ENCODE assay signal across 9 cellular contexts in the genomic region with DNA sequence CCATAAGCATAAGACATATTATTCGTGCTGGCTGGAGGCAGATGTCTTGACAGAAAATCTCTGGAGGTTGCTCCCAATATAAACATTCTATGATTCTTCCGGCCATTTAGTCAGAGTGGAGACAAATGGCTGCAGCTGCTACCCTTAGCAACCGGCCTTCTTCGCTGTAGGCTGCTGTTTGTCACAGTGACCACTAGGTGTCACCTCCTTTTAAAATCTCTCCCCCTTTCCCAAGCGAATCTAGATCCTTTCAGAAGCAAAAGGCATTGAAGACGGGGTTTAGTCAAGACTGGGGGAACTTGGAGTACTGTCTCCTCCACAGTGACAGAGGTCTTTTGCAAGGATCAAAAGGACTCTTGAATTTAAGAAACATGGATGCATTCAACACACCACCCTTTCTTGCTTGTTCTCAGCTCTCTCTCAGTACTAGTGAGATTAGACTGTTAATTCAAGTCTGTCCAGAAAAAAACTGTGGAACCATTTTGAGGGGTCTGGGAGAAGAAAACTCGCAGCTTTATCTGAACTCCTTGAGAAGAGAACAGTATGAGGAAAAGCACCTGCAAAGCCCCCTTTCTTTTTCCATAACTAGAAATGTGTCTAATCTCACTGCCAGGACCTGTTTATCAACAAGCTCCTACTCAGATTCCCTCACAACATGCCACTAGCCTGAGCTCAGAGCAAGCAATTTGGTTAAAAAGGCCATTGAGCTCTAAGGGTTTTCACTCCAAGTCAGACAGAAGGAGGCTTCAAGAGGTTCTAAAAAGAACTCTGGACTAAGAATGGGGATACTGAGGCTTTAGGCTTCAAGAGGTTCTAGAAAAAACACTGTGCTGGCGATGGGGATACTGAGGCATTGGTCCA.
DNase-seq lines count a peak whose midpoint lies in the region; ATAC-seq and TF ChIP-seq lines count a peak whose summit lies in the region.
"Had no signal": no experiment of that assay in that cellular context is flagged by ENCODE, and none has a peak within 500 bp of the region (broad histone marks: within the 10 kb centered on the region; RNA-seq: fewer than 3 reads in every experiment).

No MANE protein-coding gene starts in this region.

- no peaks in the 10 kb centered on the region for H3K9me3 ChIP-seq in gastroesophageal sphincter

- H3K4me3 Mint-ChIP-seq in activated CD8-positive, alpha-beta T cell treated with anti-CD3 and anti-CD28 coated beads, Interleukin-2, amount 10 ng/mL, durations not matched to agents 7 days and 5 days: no peak overlapping the region
- H3K4me3 Mint-ChIP-seq: T-helper 17 cell had no signal

- CTCF ChIA-PET in activated CD8-positive, alpha-beta T cell treated with anti-CD3 and anti-CD28 coated beads, Interleukin-2, amount 10 ng/mL, durations not matched to agents 7 days and 5 days (lab: Charles Lee): interaction anchor here (0.6 to 1.9 kb wide), 10 partner anchors 12 to 914 kb away, joined by 3 to 8 read pairs (median 3); no protein-coding TSS in a partner anchor

- no peak for TF ChIP-seq POLR2A in gastroesophageal sphincter (IDR thresholded peaks at IDR 0.05)

- no peaks in the 10 kb centered on the region for H3K36me3 ChIP-seq in gastroesophageal sphincter

- H3K27me3 Mint-ChIP-seq in activated CD8-positive, alpha-beta T cell treated with anti-CD3 and anti-CD28 coated beads, Interleukin-2, amount 10 ng/mL, durations not matched to agents 7 days and 5 days (ENCODE audit: low read depth): no peaks in the 10 kb centered on the region

- POLR2A ChIA-PET in activated CD8-positive, alpha-beta T cell treated with anti-CD3 and anti-CD28 coated beads, Interleukin-2, amount 10 ng/mL, durations not matched to agents 7 days and 5 days (lab: Charles Lee): no interaction called here

- ATAC-seq in GM19438 (IDR thresholded peaks at IDR 0.05; ENCODE audit: low read depth, unreplicated experiment): peak; percentile 80
- peak; percentile 86 for ATAC-seq in HG03521 (IDR thresholded peaks at IDR 0.05; ENCODE audit: unreplicated experiment)
- ATAC-seq in activated CD8-positive, alpha-beta T cell treated with anti-CD3 and anti-CD28 coated beads, Interleukin-2, amount 10 ng/mL, durations not matched to agents 7 days and 5 days: no peak
- ATAC-seq in gastroesophageal sphincter: peak; percentile 48
- ATAC-seq in omental fat pad (ENCODE audit: low FRiP score): peak; percentile 78
- ATAC-seq: T-helper 17 cell had no signal

- TF ChIP-seq EP300 in gastroesophageal sphincter (IDR thresholded peaks at IDR 0.05): no peak

- peaks cover 47% of the 10 kb centered on the region for H3K27me3 ChIP-seq in gastroesophageal sphincter

- H3K27ac Mint-ChIP-seq in activated CD8-positive, alpha-beta T cell treated with anti-CD3 and anti-CD28 coated beads, Interleukin-2, amount 10 ng/mL, durations not matched to agents 7 days and 5 days: no peak overlapping the region
- H3K27ac Mint-ChIP-seq: T-helper 17 cell had no signal

- DNase-seq in COR-L47 (lab: John Stamatoyannopoulos, UW) (peak; percentile 65), NCI-H510A treated with DMSO at 0.1 percent for 48 hours (lab: John Stamatoyannopoulos, UW) (peak; percentile 85), omental fat pad (ENCODE audit: low spot score) (no peak), T-helper 9 cell (no peak)
- peak; percentile 35 for DNase-seq in activated CD8-positive, alpha-beta T cell treated with anti-CD3 and anti-CD28 coated beads, Interleukin-2, amount 10 ng/mL, durations not matched to agents 7 days and 5 days

- H3K36me3 Mint-ChIP-seq in activated CD8-positive, alpha-beta T cell treated with anti-CD3 and anti-CD28 coated beads, Interleukin-2, amount 10 ng/mL, durations not matched to agents 7 days and 5 days (ENCODE audit: low read depth): no peaks in the 10 kb centered on the region

- no peak overlapping the region for H3K4me3 ChIP-seq in gastroesophageal sphincter

- H3K4me1 ChIP-seq in gastroesophageal sphincter: no peaks in the 10 kb centered on the region

- TF ChIP-seq CTCF in gastroesophageal sphincter (IDR thresholded peaks at IDR 0.05): peak; percentile 44 to 82 (median 64)
- no peak for TF ChIP-seq CTCF in omental fat pad (IDR thresholded peaks at IDR 0.05)

- no peaks in the 10 kb centered on the region for H3K9me3 Mint-ChIP-seq in activated CD8-positive, alpha-beta T cell treated with anti-CD3 and anti-CD28 coated beads, Interleukin-2, amount 10 ng/mL, durations not matched to agents 7 days and 5 days (ENCODE audit: insufficient read depth)

- H3K27ac ChIP-seq in gastroesophageal sphincter: no peak overlapping the region

- no peaks in the 10 kb centered on the region for H3K4me1 Mint-ChIP-seq in activated CD8-positive, alpha-beta T cell treated with anti-CD3 and anti-CD28 coated beads, Interleukin-2, amount 10 ng/mL, durations not matched to agents 7 days and 5 days (ENCODE audit: low read depth)
- H3K4me1 Mint-ChIP-seq: T-helper 17 cell had no signal

- WGBS in gastroesophageal sphincter (ENCODE audit: low coverage in 1 of 2), 2 donors: 13 to 17% methylated on average over 7 of the region's 8 CpGs

Comparison
In these comparisons a context has a peak if more than half of its experiments do, and no peak if none do; other contexts are left out.
1. DNase-seq: peak in COR-L47 (single experiment), NCI-H510A treated with DMSO at 0.1 percent for 48 hours (single experiment) and activated CD8-positive, alpha-beta T cell treated with anti-CD3 and anti-CD28 coated beads, Interleukin-2, amount 10 ng/mL, durations not matched to agents 7 days and 5 days (single experiment); none in omental fat pad (single experiment) and T-helper 9 cell (single experiment).
2. CTCF ChIP-seq: peak in gastroesophageal sphincter (4 of 4); none in omental fat pad (0 of 3).